25 cellular contexts compared by ENCODE assay signal in the genomic region with DNA sequence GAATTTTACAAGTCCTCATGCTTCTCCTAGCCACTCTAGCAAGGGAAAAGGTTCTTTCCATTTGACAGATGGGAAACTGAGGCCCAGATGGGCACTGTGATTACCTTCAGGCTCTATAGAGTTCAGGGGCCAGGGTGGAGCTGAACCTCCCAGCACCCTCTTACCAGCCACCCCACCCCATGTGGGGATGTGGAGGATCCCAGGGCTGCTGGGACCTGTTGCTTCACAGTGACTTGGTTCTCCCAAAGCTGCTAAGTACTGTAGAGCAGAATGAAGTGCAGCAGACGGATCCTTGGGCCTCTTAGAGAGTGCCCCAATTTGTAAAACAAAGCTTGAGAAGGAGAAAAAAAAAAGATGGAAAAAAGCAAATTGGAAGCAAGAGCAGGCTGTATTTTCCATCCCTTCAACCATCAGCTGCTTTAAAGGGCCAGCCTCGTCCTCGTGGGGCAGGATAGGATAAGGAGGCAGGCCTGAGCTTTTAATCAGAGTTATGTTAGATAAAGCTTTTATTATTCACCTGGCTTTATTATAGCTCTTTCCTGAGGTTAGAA.
"Had no signal": no experiment of that assay in that cellular context is flagged by ENCODE, and none has a peak within 500 bp of the region (broad histone marks: within the 10 kb centered on the region; RNA-seq: fewer than 3 reads in every experiment).

No MANE protein-coding gene starts in this region.

- H3K4me3 Mint-ChIP-seq: activated CD8-positive, alpha-beta T cell treated with anti-CD3 and anti-CD28 coated beads, Interleukin-2, amount 10 ng/mL, durations not matched to agents 7 days and 5 days; activated naive CD4-positive, alpha-beta T cell treated with anti-CD3 and anti-CD28 coated beads, Interleukin-2, amount 50 U/mL, for 24 hours had no signal

- FAIRE-seq: bronchial epithelial cell, TTC549 had no signal

- H3K4me1 Mint-ChIP-seq: activated naive CD4-positive, alpha-beta T cell treated with anti-CD3 and anti-CD28 coated beads, Interleukin-2, amount 50 U/mL, for 24 hours had no signal

- H3K27ac ChIP-seq: KMS-11 had no signal

- H3K27ac Mint-ChIP-seq: activated CD8-positive, alpha-beta T cell treated with anti-CD3 and anti-CD28 coated beads, Interleukin-2, amount 10 ng/mL, durations not matched to agents 7 days and 5 days; activated naive CD4-positive, alpha-beta T cell treated with anti-CD3 and anti-CD28 coated beads, Interleukin-2, amount 50 U/mL, for 24 hours had no signal

- H3K9ac ChIP-seq: KMS-11 had no signal

- H3K9me3 Mint-ChIP-seq: activated naive CD4-positive, alpha-beta T cell treated with anti-CD3 and anti-CD28 coated beads, Interleukin-2, amount 50 U/mL, for 24 hours had no signal

- H3K4me2 ChIP-seq: KMS-11 had no signal

- DNase-seq: activated CD4-positive, alpha-beta T cell treated with anti-CD3 and anti-CD28 coated beads for 48 hours; activated CD4-positive, alpha-beta T cell treated with anti-CD3 and anti-CD28 coated beads, Interleukin-2, amount 50 U/mL, for 4 hours; activated CD4-positive, CD25-positive, alpha-beta regulatory T cell treated with anti-CD3 and anti-CD28 coated beads, Interleukin-2, amount 50 U/mL, for 72 hours; activated CD8-positive, alpha-beta memory T cell treated with anti-CD3 and anti-CD28 coated beads, Interleukin-2, amount 50 U/mL, for 48 hours; activated CD8-positive, alpha-beta T cell treated with anti-CD3 and anti-CD28 coated beads, Interleukin-2, amount 10 ng/mL, durations not matched to agents 7 days and 5 days; activated effector memory CD4-positive, alpha-beta T cell treated with Interleukin-2 at 50 U/mL for 16 hours; activated naive CD4-positive, alpha-beta T cell; activated T-cell treated with anti-CD3 and anti-CD28 coated beads, Interleukin-2, amount 50 U/mL, for 1 hour; aorta; central memory CD4-positive, alpha-beta T cell; NCI-H1092; NCI-H1417; NCI-H1930; NCI-H2107; NCI-H2171 treated with DMSO at 0.1 percent for 48 hours; NCI-H226; NCI-H526; NCI-H774; SIG-M5; T-helper 2 cell; T1000 had no signal

- H3K27me3 Mint-ChIP-seq: activated naive CD4-positive, alpha-beta T cell treated with anti-CD3 and anti-CD28 coated beads, Interleukin-2, amount 50 U/mL, for 24 hours had no signal

- ATAC-seq: activated CD8-positive, alpha-beta T cell treated with anti-CD3 and anti-CD28 coated beads, Interleukin-2, amount 10 ng/mL, durations not matched to agents 7 days and 5 days had no signal

- H3K36me3 Mint-ChIP-seq: activated naive CD4-positive, alpha-beta T cell treated with anti-CD3 and anti-CD28 coated beads, Interleukin-2, amount 50 U/mL, for 24 hours had no signal
